Comparison of ENCODE assay signal across 21 cellular contexts in the genomic region with DNA sequence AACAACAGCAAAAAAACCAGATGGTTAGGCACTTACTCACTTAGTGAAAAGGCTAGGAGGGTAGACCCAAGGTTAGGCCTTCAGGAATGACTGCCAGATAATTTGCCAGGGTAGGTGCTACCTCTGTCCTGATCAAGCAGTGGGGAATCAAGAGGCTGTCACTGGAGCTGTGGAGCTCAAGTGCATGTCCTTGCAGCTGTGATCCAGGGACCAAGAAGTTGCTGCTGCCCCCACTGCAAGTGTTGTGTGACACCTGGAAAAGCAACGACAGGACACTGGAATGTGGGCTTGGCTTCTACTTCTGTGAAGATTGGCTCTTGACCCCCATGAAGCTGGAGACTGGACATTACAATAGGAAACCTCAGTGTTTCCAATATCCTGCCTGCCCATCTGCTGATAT.
"Had no signal": no experiment of that assay in that cellular context is flagged by ENCODE, and none has a peak within 500 bp of the region (broad histone marks: within the 10 kb centered on the region; RNA-seq: fewer than 3 reads in every experiment).

No MANE protein-coding gene starts in this region.

- DNase-seq: activated B cell treated with CpG ODN at 0.5 μM for 24 hours; activated CD4-positive, alpha-beta memory T cell treated with anti-CD3 and anti-CD28 coated beads for 36 hours; activated CD4-positive, alpha-beta T cell treated with anti-CD3 and anti-CD28 coated beads for 1 hour; activated CD4-positive, alpha-beta T cell treated with anti-CD3 and anti-CD28 coated beads, Interleukin-2, amount 10 ng/mL, durations not matched to agents 7 days and 5 days; activated CD8-positive, alpha-beta memory T cell treated with anti-CD3 and anti-CD28 coated beads for 24 hours; activated gamma-delta T cell; activated naive CD4-positive, alpha-beta T cell treated with anti-CD3 and anti-CD28 coated beads for 36 hours; activated T-cell treated with anti-CD3 and anti-CD28 coated beads, Interleukin-2, amount 50 U/mL, for 48 hours; amygdala; MG63; NCI-H1105; NCI-H1436; NCI-H1694 treated with DMSO at 0.1 percent for 48 hours; NCI-H2081; NCI-H510A treated with DMSO at 0.1 percent for 48 hours; NCI-H69; Peyer's patch; SHP77 had no signal

- H3K4me3 ChIP-seq: MG63, Peyer's patch, SJSA1 had no signal

- H3K27me3 ChIP-seq: MG63, Peyer's patch, SJSA1 had no signal

- H3K27ac ChIP-seq: Peyer's patch, SJSA1 had no signal

- ATAC-seq: activated T-helper 17 cell treated with anti-CD3 and anti-CD28 coated beads, Interleukin-2, amount 50 U/mL, for 72 hours had no signal

- FAIRE-seq: astrocyte had no signal

- H3K4me1 ChIP-seq: Peyer's patch, SJSA1 had no signal

- H3K9me3 ChIP-seq: MG63, Peyer's patch, SJSA1 had no signal
